Comparison of ENCODE assay signal across 31 cellular contexts in genomic region chr4:77219266-77219665, GRCh38.
A peak's percentile ranks its signal among the peaks of the same experiment; 100 is the strongest.
DNase-seq lines count a peak whose midpoint lies in the region; ATAC-seq, FAIRE-seq and TF ChIP-seq lines count a peak whose summit lies in the region.
"Had no signal": no experiment of that assay in that cellular context is flagged by ENCODE, and none has a peak within 500 bp of the region (broad histone marks: within the 10 kb centered on the region; RNA-seq: fewer than 3 reads in every experiment).

No MANE protein-coding gene starts in this region.

- ATAC-seq in HepG2, result no peak
- no peak for ATAC-seq in right lobe of liver
- ATAC-seq in GM18907 (IDR thresholded peaks at IDR 0.05; ENCODE audit: unreplicated experiment), result no peak
- ATAC-seq: A549; CD8-positive, alpha-beta T cell had no signal

- no peaks in the 10 kb centered on the region for H4K20me1 ChIP-seq in HepG2 (ENCODE audit: insufficient read depth, low read length)
- H4K20me1 ChIP-seq: BLaER1; BLaER1 treated with 17β-estradiol and CSF1 and Interleukin-3, amounts not matched to agents 10 nM and 100 nM had no signal

- no peak overlapping the region for H3K9ac ChIP-seq in HepG2 (ENCODE audit: insufficient read depth, low read depth, low read length)
- H3K9ac ChIP-seq: BLaER1; BLaER1 treated with 17β-estradiol and CSF1 and Interleukin-3, amounts not matched to agents 10 nM and 100 nM had no signal

- H2AFZ ChIP-seq in HepG2 (ENCODE audit: low read length), result no peak overlapping the region

- TF ChIP-seq RAD21 in HepG2 (CRISPR knock-in tag; IDR thresholded peaks at IDR 0.05), result no peak

- H3K79me2 ChIP-seq in HepG2 (ENCODE audit: insufficient read depth, low read length), result no peaks in the 10 kb centered on the region

- H3K27ac ChIP-seq in HepG2 (ENCODE audit: extremely low read length, insufficient read depth, low read length) (no peak overlapping the region), right lobe of liver (no peak overlapping the region)
- H3K27ac ChIP-seq: 22Rv1; A549; BLaER1; BLaER1 treated with 17β-estradiol and CSF1 and Interleukin-3, amounts not matched to agents 10 nM and 100 nM; C4-2B had no signal

- no peak for TF ChIP-seq POLR2A in HepG2 (IDR thresholded peaks at IDR 0.05; ENCODE audit: insufficient read depth in 1 of 2, low read depth in 2 of 2, low read length in 2 of 2)
- no peak for TF ChIP-seq POLR2A in right lobe of liver (IDR thresholded peaks at IDR 0.05)

- H3K9me3 ChIP-seq in HepG2 (ENCODE audit: low read length) (no peaks in the 10 kb centered on the region), right lobe of liver (no peaks in the 10 kb centered on the region)
- H3K9me3 ChIP-seq: A549; BE2C; BLaER1; BLaER1 treated with 17β-estradiol and CSF1 and Interleukin-3, amounts not matched to agents 10 nM and 100 nM; Caco-2 had no signal

- in situ Hi-C loops in HepG2 (cut with HindIII; ENCODE audit: extremely low pct_ligation_motif_present, low pct_unique_long_range_greater_than_20kb), result no loop called here

- H3K4me1 ChIP-seq in HepG2 (ENCODE audit: insufficient read depth, low read length) (no peaks in the 10 kb centered on the region), right lobe of liver (no peaks in the 10 kb centered on the region)
- H3K4me1 ChIP-seq: A549; BE2C; BLaER1; BLaER1 treated with 17β-estradiol and CSF1 and Interleukin-3, amounts not matched to agents 10 nM and 100 nM; Caco-2 had no signal

- DNase-seq in HepG2 (ENCODE audit: low spot score), result no peak
- no peak for DNase-seq in right lobe of liver
- DNase-seq in HEK293T (ENCODE audit: extremely low spot score), result no peak
- DNase-seq: 8988T; ACHN; AML-193; BE2C; C1 segment of cervical spinal cord; Caco-2; Calu3; CD4-positive, alpha-beta memory T cell; CD4-positive, alpha-beta T cell; CD4-positive, CD25-positive, alpha-beta regulatory T cell; CD8-positive, alpha-beta memory T cell; CD8-positive, alpha-beta T cell; COR-L47; DMS 273 treated with DMSO at 0.1 percent for 48 hours; DMS153; DMS53; DMS79; DMS79 treated with DMSO at 0.1 percent for 48 hours; DND-41; EL had no signal

- no peaks in the 10 kb centered on the region for H3K36me3 ChIP-seq in HepG2 (replicated peaks in 1 of 2; ENCODE audit: control insufficient read depth in 1 of 2, insufficient read depth in 2 of 2, low read length in 2 of 2)
- H3K36me3 ChIP-seq in right lobe of liver, result no peaks in the 10 kb centered on the region
- H3K36me3 ChIP-seq: BE2C; BLaER1; BLaER1 treated with 17β-estradiol and CSF1 and Interleukin-3, amounts not matched to agents 10 nM and 100 nM had no signal

- H3K4me3 ChIP-seq in HepG2 (replicated peaks in 1 of 3; ENCODE audit: insufficient read depth in 1 of 3, low read depth in 2 of 3, low read length in 3 of 3) (no peak overlapping the region), right lobe of liver (no peak overlapping the region)
- H3K4me3 ChIP-seq: A549; BLaER1; BLaER1 treated with 17β-estradiol and CSF1 and Interleukin-3, amounts not matched to agents 10 nM and 100 nM had no signal

- no peak overlapping the region for H3K4me2 ChIP-seq in HepG2 (ENCODE audit: low read depth, low read length)
- H3K4me2 ChIP-seq: A549; BLaER1; BLaER1 treated with 17β-estradiol and CSF1 and Interleukin-3, amounts not matched to agents 10 nM and 100 nM had no signal

- H3K27me3 ChIP-seq in HepG2 (ENCODE audit: control insufficient read depth in 1 of 2, insufficient read depth in 2 of 2, low read length in 2 of 2) (0 out of 5 replicates have a peak, but pooled peaks cover 0 to 4% of the 10 kb centered on the region in 2 experiments), right lobe of liver (no peaks in the 10 kb centered on the region)
- H3K27me3 ChIP-seq: BLaER1; BLaER1 treated with 17β-estradiol and CSF1 and Interleukin-3, amounts not matched to agents 10 nM and 100 nM had no signal

- POLR2A ChIA-PET in HepG2 (lab: Yijun Ruan, JAX) (no interaction called here), HEK293T (lab: Yijun Ruan, JAX) (no interaction called here)

- FAIRE-seq in HepG2 (lab: Jason Lieb, UNC), result no peak
- FAIRE-seq: A204.1, A549, D721Med had no signal

- no peak for TF ChIP-seq EP300 in HepG2 (IDR thresholded peaks at IDR 0.05; ENCODE audit: low read depth in 2 of 2, low read length in 2 of 2)
- no peak for TF ChIP-seq EP300 in HepG2 (CRISPR knock-in tag; IDR thresholded peaks at IDR 0.05; ENCODE audit: borderline replicate concordance)

- CTCF ChIA-PET in HepG2 (lab: Yijun Ruan, JAX; ENCODE audit: low intra/inter-chr PET ratio, low total read pairs), result no interaction called here
- CTCF ChIA-PET in HEK293T (lab: Yijun Ruan, JAX), result no interaction called here

- TF ChIP-seq CTCF in HepG2 (CRISPR knock-in tag; IDR thresholded peaks at IDR 0.05) (no peak), right lobe of liver (IDR thresholded peaks at IDR 0.05) (no peak)

- no TSS peak for BruUV-seq in HepG2 (replicated peaks; lab: Mats Ljungman, UMichigan)

- intact Hi-C loops in HepG2 (cut with micrococcal nuclease; ENCODE audit: unreplicated experiment), result no loop called here
- intact Hi-C loops in right lobe of liver (cut with DNase I), result no loop called here

- 15% methylated on average over 2 of the region's 2 CpGs for WGBS in HepG2 (ENCODE audit: low lambda C conversion rate)
- 70% methylated on average over 2 of the region's 2 CpGs for WGBS in right lobe of liver (ENCODE audit: insufficient coverage, low coverage, low lambda C conversion rate, missing lambda C conversion rate)

TF ChIP-seq in HepG2, 621 proteins besides CTCF, POLR2A, EP300 and RAD21 (continues in another document):
- no peak for TF ChIP-seq ETV5 (CRISPR knock-in tag; IDR thresholded peaks at IDR 0.05; ENCODE audit: borderline replicate concordance)
- no peak for TF ChIP-seq ZNF710 (CRISPR knock-in tag; IDR thresholded peaks at IDR 0.05; ENCODE audit: borderline replicate concordance)

TF ChIP-seq in HEK293T, 16 proteins besides CTCF, POLR2A, EP300 and RAD21:
- TF ChIP-seq TARDBP (IDR thresholded peaks at IDR 0.05), result no peak
- peak; percentile 57; the same call in 1 of the 2 replicates for TF ChIP-seq ELF4 (IDR thresholded peaks at IDR 0.05)
